16 cellular contexts compared by ENCODE assay signal in the genomic region with DNA sequence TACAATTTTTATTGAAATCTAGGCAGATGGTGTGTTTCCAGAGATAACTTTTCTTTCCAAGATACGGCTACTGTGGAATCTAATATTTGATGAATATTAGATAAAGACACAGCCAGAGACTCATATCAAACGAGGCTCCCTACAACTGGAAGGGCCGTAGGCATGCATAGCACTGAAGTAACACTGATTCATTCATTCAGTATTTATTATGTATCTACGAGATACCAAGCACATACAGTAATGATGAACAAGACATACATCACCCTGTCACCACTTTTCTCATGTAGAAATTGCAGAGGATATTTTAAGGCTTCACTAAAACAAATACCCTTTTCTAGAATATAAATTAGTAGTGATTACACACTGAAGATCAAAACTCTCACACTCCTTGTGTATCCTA.
DNase-seq lines count a peak whose midpoint lies in the region; ATAC-seq and TF ChIP-seq lines count a peak whose summit lies in the region.
"Had no signal": no experiment of that assay in that cellular context is flagged by ENCODE, and none has a peak within 500 bp of the region (broad histone marks: within the 10 kb centered on the region; RNA-seq: fewer than 3 reads in every experiment).

No MANE protein-coding gene starts in this region.

- H3K4me3 ChIP-seq in PC-3 (ENCODE audit: low read length), result no peak overlapping the region
- no peak overlapping the region for H3K4me3 ChIP-seq in fibroblast of pulmonary artery (replicated peaks; ENCODE audit: low read depth, low read length)
- no peak overlapping the region for H3K4me3 ChIP-seq in mesendoderm (ENCODE audit: low read length)
- H3K4me3 ChIP-seq: K562 had no signal

- no peak overlapping the region for H2BK15ac ChIP-seq in mesendoderm (replicated peaks; ENCODE audit: low read depth)

- H2BK120ac ChIP-seq in mesendoderm (ENCODE audit: low read depth, low read length), result no peak overlapping the region

- ATAC-seq in PC-3, result peak; percentile 72
- ATAC-seq: K562 had no signal

- TF ChIP-seq CTCF in PC-3 (conservative IDR thresholded peaks at IDR 0.05; ENCODE audit: low read depth, low read length), result no peak
- no peak for TF ChIP-seq CTCF in fibroblast of pulmonary artery (IDR thresholded peaks at IDR 0.05; ENCODE audit: low read length, missing control alignments)

- no peak overlapping the region for H4K8ac ChIP-seq in mesendoderm (ENCODE audit: low read depth, low read length)

- H3K36me3 ChIP-seq in PC-3 (ENCODE audit: low read depth, low read length), result peaks cover 41% of the 10 kb centered on the region
- no peaks in the 10 kb centered on the region for H3K36me3 ChIP-seq in mesendoderm (ENCODE audit: control insufficient read depth, insufficient read depth, low read length)

- no peak overlapping the region for H2BK5ac ChIP-seq in mesendoderm (ENCODE audit: low read length)

- no peak overlapping the region for H2AK5ac ChIP-seq in mesendoderm (ENCODE audit: low read length)

- CTCF ChIA-PET in PC-3 (lab: Charles Lee), result interaction anchor here (0.7 kb wide), 1 partner anchor 56 kb away, joined by 3 read pairs; no protein-coding TSS in a partner anchor

- H3K79me2 ChIP-seq in PC-3 (ENCODE audit: low read length) (no peaks in the 10 kb centered on the region), mesendoderm (ENCODE audit: control insufficient read depth, insufficient read depth, low read length) (no peaks in the 10 kb centered on the region)

- no peak overlapping the region for H2AFZ ChIP-seq in PC-3 (ENCODE audit: low read length)

- no peaks in the 10 kb centered on the region for H3K27me3 ChIP-seq in PC-3 (ENCODE audit: low read length)
- no peaks in the 10 kb centered on the region for H3K27me3 ChIP-seq in mesendoderm (ENCODE audit: insufficient read depth, low read length, poor library complexity)

- no peak overlapping the region for H3K18ac ChIP-seq in mesendoderm (ENCODE audit: low read length)

- H3K4me2 ChIP-seq in PC-3 (ENCODE audit: low read length), result no peak overlapping the region
- no peak overlapping the region for H3K4me2 ChIP-seq in mesendoderm (ENCODE audit: low read length)

- H3K79me1 ChIP-seq in mesendoderm (ENCODE audit: low read length), result no peaks in the 10 kb centered on the region

- H4K5ac ChIP-seq in mesendoderm (ENCODE audit: low read length), result no peak overlapping the region

- H3K4ac ChIP-seq in mesendoderm (ENCODE audit: low read depth, low read length), result no peak overlapping the region

- no peak overlapping the region for H3K56ac ChIP-seq in mesendoderm (ENCODE audit: low read length)

- no peaks in the 10 kb centered on the region for H4K20me1 ChIP-seq in PC-3 (ENCODE audit: low read length)

- DNase-seq in ELR (ENCODE audit: low read depth) (peak; percentile 85), PC-3 (peak; percentile 56), fibroblast of pulmonary artery (ENCODE audit: low read depth) (peak; percentile 29), mesendoderm (no peak), NCI-H1417 (lab: John Stamatoyannopoulos, UW) (no peak), dermis blood vessel endothelial cell (no peak), T-helper 2 cell (no peak)
- DNase-seq: C1 segment of cervical spinal cord; H9; NCI-H1436 treated with DMSO at 0.1 percent for 48 hours; NCI-H2081 treated with DMSO at 0.1 percent for 48 hours; NCI-H2227 treated with DMSO at 0.1 percent for 48 hours; NCI-H69; NK-92 treated with Interleukin-12 subunit alpha and Interleukin-12 subunit beta, amount 100 ng/mL, for 24 hours; OCI-M1 had no signal

- H3K23ac ChIP-seq in mesendoderm (ENCODE audit: low read length), result no peak overlapping the region

- WGBS in mesendoderm (ENCODE audit: extremely low coverage, insufficient coverage, low lambda C conversion rate), result no CpG with 5 or more reads among the region's 4 CpGs

- H3K4me1 ChIP-seq in PC-3 (ENCODE audit: insufficient read depth, low read length), result peaks cover 10% of the 10 kb centered on the region
- H3K4me1 ChIP-seq in mesendoderm (ENCODE audit: control insufficient read depth, low read depth, low read length), result no peaks in the 10 kb centered on the region

- no peaks in the 10 kb centered on the region for H3K9me2 ChIP-seq in PC-3 (replicated peaks; ENCODE audit: low read length)

- no peaks in the 10 kb centered on the region for H3F3A ChIP-seq in PC-3 (ENCODE audit: low read length, unreplicated experiment)

- POLR2A ChIA-PET in PC-3 (lab: Charles Lee; ENCODE audit: unreplicated experiment), result no interaction called here

- no TSS peak for BruUV-seq in PC-3 (replicated peaks; lab: Mats Ljungman, UMichigan)

- no peak overlapping the region for H3K27ac ChIP-seq in PC-3 (ENCODE audit: low read length)
- H3K27ac ChIP-seq in mesendoderm (ENCODE audit: low read depth, low read length), result no peak overlapping the region

- H3K9me3 ChIP-seq in PC-3 (ENCODE audit: low read length), result no peaks in the 10 kb centered on the region

- intact Hi-C loops in PC-3 (cut with micrococcal nuclease), result no loop called here

- H3K9ac ChIP-seq in PC-3 (ENCODE audit: low read length) (no peak overlapping the region), mesendoderm (ENCODE audit: low read length) (no peak overlapping the region)

Comparison
In these comparisons a context has a peak if more than half of its experiments do, and no peak if none do; other contexts are left out.
1. DNase-seq: peak in ELR (single experiment), PC-3 (single experiment) and fibroblast of pulmonary artery (single experiment); none in mesendoderm (single experiment), NCI-H1417 (0 of 3), dermis blood vessel endothelial cell (single experiment) and T-helper 2 cell (0 of 5).